1 cellular context compared by ENCODE assay signal in the genomic region with DNA sequence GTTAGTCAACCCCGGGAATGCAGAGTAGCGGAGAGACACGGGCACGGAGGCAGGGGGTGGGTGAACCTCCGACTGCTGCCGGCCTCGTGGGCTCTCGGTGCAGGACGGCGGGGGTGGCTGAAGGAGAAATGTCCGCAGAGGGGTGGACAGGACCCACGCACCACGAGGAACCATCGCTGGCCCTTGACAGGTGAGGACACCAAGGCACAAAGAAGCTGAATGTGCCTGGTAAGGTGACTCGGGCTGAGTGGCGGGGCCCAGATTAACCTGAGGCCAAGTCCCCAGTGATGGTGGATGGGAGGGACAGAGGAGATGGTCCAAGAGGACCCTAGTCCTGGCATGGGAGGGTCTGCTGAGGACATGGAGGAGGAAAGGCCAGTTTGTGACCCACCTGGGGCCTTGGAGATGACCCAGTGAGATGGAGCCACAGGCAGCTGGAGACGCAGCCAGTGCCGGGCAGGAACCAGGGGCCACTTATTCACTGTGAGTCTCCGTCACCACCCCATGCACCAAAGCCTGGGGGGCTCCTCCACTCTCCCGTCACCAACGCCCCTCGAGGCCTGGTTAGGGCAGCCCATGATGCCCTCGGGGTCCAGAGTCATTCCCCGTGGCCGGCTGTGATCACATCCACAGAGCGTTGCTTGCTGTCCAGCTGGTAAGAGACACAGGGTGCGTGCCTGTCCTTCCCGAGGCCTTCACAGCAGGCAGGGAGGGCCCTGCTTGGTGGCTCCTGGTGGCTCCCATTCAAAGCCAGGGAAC.
TF ChIP-seq lines count a peak whose summit lies in the region.

No MANE protein-coding gene starts in this region.

TF ChIP-seq in H1, 55 proteins besides CTCF, POLR2A, EP300 and RAD21 (continued from another document):
- TF ChIP-seq, protein P1, sequence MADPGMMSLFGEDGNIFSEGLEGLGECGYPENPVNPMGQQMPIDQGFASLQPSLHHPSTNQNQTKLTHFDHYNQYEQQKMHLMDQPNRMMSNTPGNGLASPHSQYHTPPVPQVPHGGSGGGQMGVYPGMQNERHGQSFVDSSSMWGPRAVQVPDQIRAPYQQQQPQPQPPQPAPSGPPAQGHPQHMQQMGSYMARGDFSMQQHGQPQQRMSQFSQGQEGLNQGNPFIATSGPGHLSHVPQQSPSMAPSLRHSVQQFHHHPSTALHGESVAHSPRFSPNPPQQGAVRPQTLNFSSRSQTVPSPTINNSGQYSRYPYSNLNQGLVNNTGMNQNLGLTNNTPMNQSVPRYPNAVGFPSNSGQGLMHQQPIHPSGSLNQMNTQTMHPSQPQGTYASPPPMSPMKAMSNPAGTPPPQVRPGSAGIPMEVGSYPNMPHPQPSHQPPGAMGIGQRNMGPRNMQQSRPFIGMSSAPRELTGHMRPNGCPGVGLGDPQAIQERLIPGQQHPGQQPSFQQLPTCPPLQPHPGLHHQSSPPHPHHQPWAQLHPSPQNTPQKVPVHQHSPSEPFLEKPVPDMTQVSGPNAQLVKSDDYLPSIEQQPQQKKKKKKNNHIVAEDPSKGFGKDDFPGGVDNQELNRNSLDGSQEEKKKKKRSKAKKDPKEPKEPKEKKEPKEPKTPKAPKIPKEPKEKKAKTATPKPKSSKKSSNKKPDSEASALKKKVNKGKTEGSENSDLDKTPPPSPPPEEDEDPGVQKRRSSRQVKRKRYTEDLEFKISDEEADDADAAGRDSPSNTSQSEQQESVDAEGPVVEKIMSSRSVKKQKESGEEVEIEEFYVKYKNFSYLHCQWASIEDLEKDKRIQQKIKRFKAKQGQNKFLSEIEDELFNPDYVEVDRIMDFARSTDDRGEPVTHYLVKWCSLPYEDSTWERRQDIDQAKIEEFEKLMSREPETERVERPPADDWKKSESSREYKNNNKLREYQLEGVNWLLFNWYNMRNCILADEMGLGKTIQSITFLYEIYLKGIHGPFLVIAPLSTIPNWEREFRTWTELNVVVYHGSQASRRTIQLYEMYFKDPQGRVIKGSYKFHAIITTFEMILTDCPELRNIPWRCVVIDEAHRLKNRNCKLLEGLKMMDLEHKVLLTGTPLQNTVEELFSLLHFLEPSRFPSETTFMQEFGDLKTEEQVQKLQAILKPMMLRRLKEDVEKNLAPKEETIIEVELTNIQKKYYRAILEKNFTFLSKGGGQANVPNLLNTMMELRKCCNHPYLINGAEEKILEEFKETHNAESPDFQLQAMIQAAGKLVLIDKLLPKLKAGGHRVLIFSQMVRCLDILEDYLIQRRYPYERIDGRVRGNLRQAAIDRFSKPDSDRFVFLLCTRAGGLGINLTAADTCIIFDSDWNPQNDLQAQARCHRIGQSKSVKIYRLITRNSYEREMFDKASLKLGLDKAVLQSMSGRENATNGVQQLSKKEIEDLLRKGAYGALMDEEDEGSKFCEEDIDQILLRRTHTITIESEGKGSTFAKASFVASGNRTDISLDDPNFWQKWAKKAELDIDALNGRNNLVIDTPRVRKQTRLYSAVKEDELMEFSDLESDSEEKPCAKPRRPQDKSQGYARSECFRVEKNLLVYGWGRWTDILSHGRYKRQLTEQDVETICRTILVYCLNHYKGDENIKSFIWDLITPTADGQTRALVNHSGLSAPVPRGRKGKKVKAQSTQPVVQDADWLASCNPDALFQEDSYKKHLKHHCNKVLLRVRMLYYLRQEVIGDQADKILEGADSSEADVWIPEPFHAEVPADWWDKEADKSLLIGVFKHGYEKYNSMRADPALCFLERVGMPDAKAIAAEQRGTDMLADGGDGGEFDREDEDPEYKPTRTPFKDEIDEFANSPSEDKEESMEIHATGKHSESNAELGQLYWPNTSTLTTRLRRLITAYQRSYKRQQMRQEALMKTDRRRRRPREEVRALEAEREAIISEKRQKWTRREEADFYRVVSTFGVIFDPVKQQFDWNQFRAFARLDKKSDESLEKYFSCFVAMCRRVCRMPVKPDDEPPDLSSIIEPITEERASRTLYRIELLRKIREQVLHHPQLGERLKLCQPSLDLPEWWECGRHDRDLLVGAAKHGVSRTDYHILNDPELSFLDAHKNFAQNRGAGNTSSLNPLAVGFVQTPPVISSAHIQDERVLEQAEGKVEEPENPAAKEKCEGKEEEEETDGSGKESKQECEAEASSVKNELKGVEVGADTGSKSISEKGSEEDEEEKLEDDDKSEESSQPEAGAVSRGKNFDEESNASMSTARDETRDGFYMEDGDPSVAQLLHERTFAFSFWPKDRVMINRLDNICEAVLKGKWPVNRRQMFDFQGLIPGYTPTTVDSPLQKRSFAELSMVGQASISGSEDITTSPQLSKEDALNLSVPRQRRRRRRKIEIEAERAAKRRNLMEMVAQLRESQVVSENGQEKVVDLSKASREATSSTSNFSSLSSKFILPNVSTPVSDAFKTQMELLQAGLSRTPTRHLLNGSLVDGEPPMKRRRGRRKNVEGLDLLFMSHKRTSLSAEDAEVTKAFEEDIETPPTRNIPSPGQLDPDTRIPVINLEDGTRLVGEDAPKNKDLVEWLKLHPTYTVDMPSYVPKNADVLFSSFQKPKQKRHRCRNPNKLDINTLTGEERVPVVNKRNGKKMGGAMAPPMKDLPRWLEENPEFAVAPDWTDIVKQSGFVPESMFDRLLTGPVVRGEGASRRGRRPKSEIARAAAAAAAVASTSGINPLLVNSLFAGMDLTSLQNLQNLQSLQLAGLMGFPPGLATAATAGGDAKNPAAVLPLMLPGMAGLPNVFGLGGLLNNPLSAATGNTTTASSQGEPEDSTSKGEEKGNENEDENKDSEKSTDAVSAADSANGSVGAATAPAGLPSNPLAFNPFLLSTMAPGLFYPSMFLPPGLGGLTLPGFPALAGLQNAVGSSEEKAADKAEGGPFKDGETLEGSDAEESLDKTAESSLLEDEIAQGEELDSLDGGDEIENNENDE (IDR thresholded peaks at IDR 0.05; ENCODE audit: insufficient replicate concordance, low read length): no peak
- TF ChIP-seq SP1 (IDR thresholded peaks at IDR 0.05; ENCODE audit: low read depth, low read length) (no peak), SIX5 (IDR thresholded peaks at IDR 0.05; ENCODE audit: low read depth, low read length) (no peak), KDM5A (IDR thresholded peaks at IDR 0.05; ENCODE audit: low read length) (no peak)
TF ChIP-seq in H1: peak in this region for 0.
